15 cellular contexts compared by ENCODE assay signal in genomic region chr2:169916623-169917022, GRCh38.
DNase-seq lines count a peak whose midpoint lies in the region; ATAC-seq and TF ChIP-seq lines count a peak whose summit lies in the region.
"Had no signal": no experiment of that assay in that cellular context is flagged by ENCODE, and none has a peak within 500 bp of the region (broad histone marks: within the 10 kb centered on the region; RNA-seq: fewer than 3 reads in every experiment).

No MANE protein-coding gene starts in this region.

- H3K27ac Mint-ChIP-seq in WTC11: no peak overlapping the region
- peak overlapping the region; percentile 12 to 41 for H3K27ac Mint-ChIP-seq in effector memory CD8-positive, alpha-beta T cell
- H3K27ac Mint-ChIP-seq in neural crest cell (ENCODE audit: unreplicated experiment): peak overlapping the region; percentile 48
- H3K27ac Mint-ChIP-seq: B cell; CD4-positive, alpha-beta T cell had no signal

- no peaks in the 10 kb centered on the region for H3K9me3 ChIP-seq in upper lobe of right lung

- ATAC-seq in WTC11 (peak; percentile 51), upper lobe of right lung (peak; percentile 16), HG02870 (IDR thresholded peaks at IDR 0.05; ENCODE audit: unreplicated experiment) (no peak)
- ATAC-seq in effector memory CD8-positive, alpha-beta T cell (replicated peaks): no peak
- ATAC-seq: GM12878 had no signal

- no peak overlapping the region for H3K27ac ChIP-seq in upper lobe of right lung

- no peaks in the 10 kb centered on the region for H3K27me3 ChIP-seq in upper lobe of right lung

- H3K4me3 Mint-ChIP-seq in WTC11 (no peak overlapping the region), neural crest cell (no peak overlapping the region)
- no peak overlapping the region for H3K4me3 Mint-ChIP-seq in effector memory CD8-positive, alpha-beta T cell
- H3K4me3 Mint-ChIP-seq: B cell; CD4-positive, alpha-beta T cell; H9 had no signal

- intact Hi-C loops in upper lobe of right lung (cut with DNase I): no loop called here

- H3K27me3 Mint-ChIP-seq in WTC11 (ENCODE audit: low read depth): no peaks in the 10 kb centered on the region
- H3K27me3 Mint-ChIP-seq in effector memory CD8-positive, alpha-beta T cell: no peaks in the 10 kb centered on the region
- H3K27me3 Mint-ChIP-seq in neural crest cell (ENCODE audit: low read depth): no peaks in the 10 kb centered on the region
- H3K27me3 Mint-ChIP-seq: B cell; CD4-positive, alpha-beta T cell had no signal

- H3K36me3 Mint-ChIP-seq in WTC11 (no peaks in the 10 kb centered on the region), neural crest cell (ENCODE audit: low read depth) (peaks cover 9% of the 10 kb centered on the region)
- H3K36me3 Mint-ChIP-seq in effector memory CD8-positive, alpha-beta T cell (ENCODE audit: insufficient read depth): peaks cover 15% of the 10 kb centered on the region

- DNase-seq in WTC11 (ENCODE audit: low spot score) (no peak), neural crest cell (ENCODE audit: low read depth, low spot score) (no peak), upper lobe of right lung (no peak), EL (no peak), NCI-H1105 treated with DMSO at 0.1 percent for 48 hours (lab: John Stamatoyannopoulos, UW) (no peak)
- DNase-seq in effector memory CD8-positive, alpha-beta T cell: no peak
- DNase-seq: C1 segment of cervical spinal cord; Calu3; CD4-positive, alpha-beta T cell; DMS 273 treated with DMSO at 0.1 percent for 48 hours; GOT3; H9 had no signal

- no peaks in the 10 kb centered on the region for H3K9me3 Mint-ChIP-seq in WTC11
- H3K9me3 Mint-ChIP-seq in effector memory CD8-positive, alpha-beta T cell: no peaks in the 10 kb centered on the region
- H3K9me3 Mint-ChIP-seq in neural crest cell: no peaks in the 10 kb centered on the region
- H3K9me3 Mint-ChIP-seq: CD4-positive, alpha-beta T cell; H9 had no signal

- H3K36me3 ChIP-seq in upper lobe of right lung: peaks cover 46% of the 10 kb centered on the region

- TF ChIP-seq CTCF in WTC11 (IDR thresholded peaks at IDR 0.05) (no peak), neural crest cell (conservative IDR thresholded peaks at IDR 0.05) (no peak), upper lobe of right lung (IDR thresholded peaks at IDR 0.05) (no peak)

- H3K4me1 Mint-ChIP-seq in WTC11 (no peaks in the 10 kb centered on the region), neural crest cell (no peaks in the 10 kb centered on the region)
- H3K4me1 Mint-ChIP-seq in effector memory CD8-positive, alpha-beta T cell (ENCODE audit: low read depth in 2 of 2): no peaks in the 10 kb centered on the region
- H3K4me1 Mint-ChIP-seq: B cell, H9 had no signal

- POLR2A ChIA-PET in WTC11 (lab: Charles Lee): no interaction called here

- H3K4me1 ChIP-seq in upper lobe of right lung: no peaks in the 10 kb centered on the region

- H3K4me3 ChIP-seq in upper lobe of right lung: no peak overlapping the region
- H3K4me3 ChIP-seq: GM12878 had no signal

- CTCF ChIA-PET in WTC11 (lab: Charles Lee): no interaction called here

TF ChIP-seq in WTC11, 78 proteins besides CTCF, POLR2A, EP300 and RAD21:
- TF ChIP-seq KAT7 (CRISPR knock-in tag; IDR thresholded peaks at IDR 0.05; ENCODE audit: borderline replicate concordance) (no peak), GRHL2 (CRISPR knock-in tag; IDR thresholded peaks at IDR 0.05; ENCODE audit: insufficient replicate concordance, severe bottlenecking) (no peak), ATF6 (CRISPR knock-in tag; IDR thresholded peaks at IDR 0.05) (no peak), NR1H2 (CRISPR knock-in tag; IDR thresholded peaks at IDR 0.05) (no peak), HMGXB4 (CRISPR knock-in tag; IDR thresholded peaks at IDR 0.05) (no peak), ZNF416 (CRISPR knock-in tag; IDR thresholded peaks at IDR 0.05) (no peak), NR3C1 (CRISPR knock-in tag; conservative IDR thresholded peaks at IDR 0.05; ENCODE audit: low read depth) (no peak), ARID4B (CRISPR knock-in tag; IDR thresholded peaks at IDR 0.05; ENCODE audit: borderline replicate concordance) (no peak), FOXK1 (CRISPR knock-in tag; IDR thresholded peaks at IDR 0.05) (no peak), JAZF1 (CRISPR knock-in tag; IDR thresholded peaks at IDR 0.05) (no peak), IRF2 (CRISPR knock-in tag; IDR thresholded peaks at IDR 0.05; ENCODE audit: borderline replicate concordance, low read depth) (no peak), ZNF121 (CRISPR knock-in tag; IDR thresholded peaks at IDR 0.05) (no peak), SMAD4 (CRISPR knock-in tag; IDR thresholded peaks at IDR 0.05) (no peak), ZBTB21 (CRISPR knock-in tag; IDR thresholded peaks at IDR 0.05; ENCODE audit: borderline replicate concordance) (no peak), NR2C2 (CRISPR knock-in tag; IDR thresholded peaks at IDR 0.05) (no peak)

Comparison
In these comparisons a context has a peak if more than half of its experiments do, and no peak if none do; other contexts are left out.
1. ATAC-seq: peak in WTC11 (single experiment) and upper lobe of right lung (single experiment); none in effector memory CD8-positive, alpha-beta T cell (single experiment) and HG02870 (single experiment).